ENCODE assay signal across 24 cellular contexts in the genomic region with DNA sequence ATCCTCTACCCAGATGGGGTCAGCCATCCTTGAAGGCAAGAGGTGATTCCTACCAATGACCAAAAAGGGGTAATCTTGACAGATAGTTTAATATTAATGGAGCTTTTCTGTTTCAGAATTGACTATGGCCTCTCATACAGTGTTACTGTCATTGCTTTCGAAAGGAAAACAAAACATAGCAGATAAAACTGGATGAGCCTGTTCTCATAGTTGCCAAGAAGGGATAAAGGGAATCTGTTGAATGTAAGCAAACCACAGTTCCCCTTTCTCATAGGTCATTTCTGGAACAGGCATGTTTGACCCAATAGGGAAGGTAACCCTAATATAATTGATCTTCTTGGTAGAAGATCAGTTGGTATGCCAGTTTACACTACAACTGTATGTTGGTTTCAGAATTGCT. TPM values are rescaled to one million over a fixed set of nuclear protein-coding genes. Genes with fewer than 3 reads are reported as not detected.
DNase-seq lines count a peak whose midpoint lies in the region; ATAC-seq, FAIRE-seq and TF ChIP-seq lines count a peak whose summit lies in the region.
"Had no signal": no experiment of that assay in that cellular context is flagged by ENCODE, and none has a peak within 500 bp of the region (broad histone marks: within the 10 kb centered on the region; RNA-seq: fewer than 3 reads in every experiment).

No MANE protein-coding gene starts in this region.

- no peak overlapping the region for H3K4me3 Mint-ChIP-seq in activated T-cell treated with anti-CD3 and anti-CD28 coated beads, Interleukin-2, amount 50 U/mL, for 72 hours
- H3K4me3 Mint-ChIP-seq in HFFc6 = no peak overlapping the region
- H3K4me3 Mint-ChIP-seq: activated CD8-positive, alpha-beta memory T cell treated with anti-CD3 and anti-CD28 coated beads, Interleukin-2, amount 10 ng/mL, durations not matched to agents 7 days and 5 days had no signal

- H3K4me2 ChIP-seq in mammary epithelial cell (ENCODE audit: insufficient read depth, low read depth, low read length) (peak overlapping the region; percentile 96), keratinocyte (ENCODE audit: control insufficient read depth, extremely low read depth, insufficient read depth, low read depth, low read length) (peak overlapping the region; percentile 98)
- H3K4me2 ChIP-seq: BLaER1 had no signal

- no peaks in the 10 kb centered on the region for H3K9me3 ChIP-seq in mammary epithelial cell (replicated peaks; ENCODE audit: insufficient read depth, low read length)
- no peaks in the 10 kb centered on the region for H3K9me3 ChIP-seq in keratinocyte (ENCODE audit: control insufficient read depth, low read depth, low read length)
- no peaks in the 10 kb centered on the region for H3K9me3 ChIP-seq in suprapubic skin
- H3K9me3 ChIP-seq: gastrocnemius medialis, uterus had no signal

- DNase-seq in NCI-H510A (lab: John Stamatoyannopoulos, UW) (peak; percentile 3), NCI-H510A treated with DMSO at 0.1 percent for 48 hours (lab: John Stamatoyannopoulos, UW) (no peak), mammary epithelial cell (peak; percentile 71), keratinocyte (ENCODE audit: low read depth, low spot score) (no peak), suprapubic skin (ENCODE audit: low spot score in 2 of 2) (no peak), HK-2 (ENCODE audit: unreplicated experiment) (no peak), HFFc6 (no peak)
- DNase-seq in activated T-cell treated with anti-CD3 and anti-CD28 coated beads, Interleukin-2, amount 50 U/mL, for 72 hours = no peak
- DNase-seq: 8988T; activated CD4-positive, alpha-beta T cell treated with anti-CD3 and anti-CD28 coated beads, Interleukin-2, amount 10 ng/mL, durations not matched to agents 24 days and 14 days; activated CD8-positive, alpha-beta memory T cell treated with anti-CD3 and anti-CD28 coated beads, Interleukin-2, amount 10 ng/mL, durations not matched to agents 7 days and 5 days; activated gamma-delta T cell; dermis blood vessel endothelial cell; gastrocnemius medialis; Kasumi-1; kidney glomerular epithelial cell; NCI-H1417; NCI-H748 treated with DMSO at 0.1 percent for 48 hours; SIG-M5; spleen; T-helper 1 cell; uterus had no signal

- in situ Hi-C loops in mammary epithelial cell (cut with MboI; ENCODE audit: low sequenced_read_pairs in 2 of 2) = loop anchor here in 1 of 2 donors (5.0 kb wide), 1 partner anchor 53 kb away; no protein-coding TSS in a partner anchor

- TF ChIP-seq POLR2A in suprapubic skin (IDR thresholded peaks at IDR 0.05) = no peak

- H3K9ac ChIP-seq in mammary epithelial cell (ENCODE audit: insufficient read depth, low read length) (peak overlapping the region; percentile 22), keratinocyte (ENCODE audit: control insufficient read depth, extremely low read depth, insufficient read depth, low read length) (peak overlapping the region; percentile 13)
- H3K9ac ChIP-seq: BLaER1 had no signal

- no peak overlapping the region for H3K27ac Mint-ChIP-seq in activated T-cell treated with anti-CD3 and anti-CD28 coated beads, Interleukin-2, amount 50 U/mL, for 72 hours
- H3K27ac Mint-ChIP-seq in HFFc6 = no peak overlapping the region
- H3K27ac Mint-ChIP-seq: activated CD4-positive, alpha-beta T cell treated with anti-CD3 and anti-CD28 coated beads, Interleukin-2, amount 10 ng/mL, durations not matched to agents 24 days and 14 days; activated CD8-positive, alpha-beta memory T cell treated with anti-CD3 and anti-CD28 coated beads, Interleukin-2, amount 10 ng/mL, durations not matched to agents 7 days and 5 days; mesothelial cell of epicardium had no signal

- peak; percentile 69 for FAIRE-seq in keratinocyte (lab: Jason Lieb, UNC)

- CTCF ChIA-PET in mammary epithelial cell (lab: Charles Lee; ENCODE audit: low non-redundant PET) = no interaction called here

- peaks cover 21% of the 10 kb centered on the region for H3K4me1 ChIP-seq in mammary epithelial cell (ENCODE audit: insufficient read depth, low read length)
- peaks cover 32% of the 10 kb centered on the region for H3K4me1 ChIP-seq in keratinocyte (ENCODE audit: control insufficient read depth, extremely low read depth, insufficient read depth, low read length)
- peaks cover 27% of the 10 kb centered on the region for H3K4me1 ChIP-seq in suprapubic skin
- H3K4me1 ChIP-seq: BLaER1, gastrocnemius medialis, uterus had no signal

- peaks cover 18% of the 10 kb centered on the region for H3K27me3 Mint-ChIP-seq in activated T-cell treated with anti-CD3 and anti-CD28 coated beads, Interleukin-2, amount 50 U/mL, for 72 hours (ENCODE audit: low read depth)
- peaks cover 3% of the 10 kb centered on the region for H3K27me3 Mint-ChIP-seq in HFFc6 (ENCODE audit: insufficient read depth)

- no peaks in the 10 kb centered on the region for H3K9me1 ChIP-seq in keratinocyte (ENCODE audit: control insufficient read depth, extremely low read depth, insufficient read depth, low read length)

- dilution Hi-C loops in mammary epithelial cell (cut with HindIII; ENCODE audit: low sequenced_read_pairs) (no loop called here), keratinocyte (cut with MboI; ENCODE audit: extremely low pct_ligation_motif_present, low sequenced_read_pairs) (no loop called here)

- H3K27me3 ChIP-seq in mammary epithelial cell (ENCODE audit: insufficient read depth, low read length) = no peaks in the 10 kb centered on the region
- H3K27me3 ChIP-seq in keratinocyte (ENCODE audit: control insufficient read depth, extremely low read depth, insufficient read depth, low read length) = no peaks in the 10 kb centered on the region
- H3K27me3 ChIP-seq in suprapubic skin = no peaks in the 10 kb centered on the region
- H3K27me3 ChIP-seq: BLaER1, gastrocnemius medialis, uterus had no signal

- intact Hi-C loops in mammary epithelial cell (cut with micrococcal nuclease) = loop anchor here (2.0 to 10.0 kb wide), 3 partner anchors 51 to 155 kb away; no protein-coding TSS in a partner anchor

- H3K27ac ChIP-seq in mammary epithelial cell (ENCODE audit: insufficient read depth, low read depth, low read length) (peak overlapping the region; percentile 90), keratinocyte (ENCODE audit: control insufficient read depth, insufficient read depth, low read length) (peak overlapping the region; percentile 70), suprapubic skin (peak overlapping the region; percentile 90)
- H3K27ac ChIP-seq: BLaER1, gastrocnemius medialis, uterus had no signal

- TF ChIP-seq CTCF in mammary epithelial cell (conservative IDR thresholded peaks at IDR 0.05 in 1 of 2, IDR thresholded peaks at IDR 0.05 in 1 of 2; ENCODE audit: extremely low read depth in 1 of 2, insufficient read depth in 1 of 2, low read depth in 1 of 2, low read length in 2 of 2) = no peak
- TF ChIP-seq CTCF in keratinocyte (optimal IDR thresholded peaks at IDR 0.05 in 1 of 3, IDR thresholded peaks at IDR 0.05 in 1 of 3, conservative IDR thresholded peaks at IDR 0.05 in 1 of 3; ENCODE audit: extremely low read depth in 1 of 3, insufficient read depth in 2 of 3, low read length in 3 of 3) = no peak
- no peak for TF ChIP-seq CTCF in suprapubic skin (IDR thresholded peaks at IDR 0.05)
- no peak for TF ChIP-seq CTCF in HFFc6 (IDR thresholded peaks at IDR 0.05)

- ATAC-seq in activated T-cell treated with anti-CD3 and anti-CD28 coated beads, Interleukin-2, amount 50 U/mL, for 72 hours (replicated peaks in 1 of 2) = no peak
- ATAC-seq: activated CD8-positive, alpha-beta memory T cell treated with anti-CD3 and anti-CD28 coated beads, Interleukin-2, amount 10 ng/mL, durations not matched to agents 7 days and 5 days; gastrocnemius medialis had no signal

- H3K36me3 Mint-ChIP-seq in activated T-cell treated with anti-CD3 and anti-CD28 coated beads, Interleukin-2, amount 50 U/mL, for 72 hours (ENCODE audit: insufficient read depth in 2 of 2) = peaks cover 6 to 8% of the 10 kb centered on the region in 2 donors
- H3K36me3 Mint-ChIP-seq in HFFc6 (ENCODE audit: low read depth) = peaks cover 5% of the 10 kb centered on the region; the same call in 1 of the 2 replicates

- H3K4me1 Mint-ChIP-seq in activated T-cell treated with anti-CD3 and anti-CD28 coated beads, Interleukin-2, amount 50 U/mL, for 72 hours (ENCODE audit: low read depth) = peaks cover 38% of the 10 kb centered on the region
- peaks cover 16% of the 10 kb centered on the region for H3K4me1 Mint-ChIP-seq in HFFc6 (ENCODE audit: low read depth)

- peaks cover 6 to 7% of the 10 kb centered on the region in 2 donors for H3K9me3 Mint-ChIP-seq in activated T-cell treated with anti-CD3 and anti-CD28 coated beads, Interleukin-2, amount 50 U/mL, for 72 hours
- H3K9me3 Mint-ChIP-seq in HFFc6 = peaks cover 6% of the 10 kb centered on the region

- H4K20me1 ChIP-seq in mammary epithelial cell (ENCODE audit: insufficient read depth, low read length) = no peaks in the 10 kb centered on the region
- H4K20me1 ChIP-seq in keratinocyte (ENCODE audit: control insufficient read depth, extremely low read depth, insufficient read depth, low read length) = no peaks in the 10 kb centered on the region
- H4K20me1 ChIP-seq: BLaER1 had no signal

- no peak overlapping the region for H2AFZ ChIP-seq in mammary epithelial cell (ENCODE audit: low read depth, low read length)
- H2AFZ ChIP-seq in keratinocyte (ENCODE audit: control insufficient read depth, low read length) = no peak overlapping the region

- H3K4me3 ChIP-seq in mammary epithelial cell (replicated peaks in 1 of 3; ENCODE audit: insufficient read depth in 1 of 3, low read depth in 2 of 3, low read length in 3 of 3) (peak overlapping the region; percentile 9 to 79 (median 76)), keratinocyte (ENCODE audit: control insufficient read depth in 2 of 3, extremely low read depth in 1 of 3, insufficient read depth in 2 of 3, low read depth in 1 of 3, low read length in 3 of 3) (peak overlapping the region in 2 of 3 experiments; percentile 35 to 51), suprapubic skin (peak overlapping the region; percentile 56)
- H3K4me3 ChIP-seq: BLaER1, gastrocnemius medialis, uterus had no signal

- H3K36me3 ChIP-seq in mammary epithelial cell (ENCODE audit: insufficient read depth, low read length) (no peaks in the 10 kb centered on the region), keratinocyte (ENCODE audit: control insufficient read depth in 2 of 2, extremely low read depth in 1 of 2, insufficient read depth in 2 of 2, low read length in 2 of 2) (no peaks in the 10 kb centered on the region), suprapubic skin (no peaks in the 10 kb centered on the region)
- H3K36me3 ChIP-seq: BLaER1, gastrocnemius medialis, spleen, uterus had no signal

- 100% methylated on average over 1 of the region's 1 CpG for WGBS in mammary epithelial cell (ENCODE audit: low coverage, missing lambda C conversion rate)
- WGBS in suprapubic skin = 45% methylated on average over 1 of the region's 1 CpG

- TF ChIP-seq EP300 in suprapubic skin (IDR thresholded peaks at IDR 0.05) = no peak

- H3K79me2 ChIP-seq in mammary epithelial cell (ENCODE audit: insufficient read depth, low read length) (peaks cover 23% of the 10 kb centered on the region), keratinocyte (ENCODE audit: control insufficient read depth, insufficient read depth, low read length) (no peaks in the 10 kb centered on the region)

- TSS peak; percentile 70 for BruUV-seq in mammary epithelial cell (replicated peaks; lab: Mats Ljungman, UMichigan)

RNA-seq across cellular contexts. Expression of gene RAB27B, which starts 1.6 kb away (rescaled TPM):
- total RNA-seq in mammary epithelial cell (10 to 100 TPM in 1 of 2 donors, 1 to 10 TPM in 1; 1.8 to 19.3 TPM), suprapubic skin (10 to 100 TPM; 18.0 to 32.8 (median 20.6) TPM)
- polyA plus RNA-seq in mammary epithelial cell (2.5 TPM), keratinocyte (1.3 to 4.2 TPM (median 4.0 TPM) in 3 replicates)
- polyA minus RNA-seq in mammary epithelial cell (7.6 TPM), keratinocyte (1.9 to 7.5 TPM (median 7.0 TPM) in 3 replicates)
- 20.7 TPM for polyA plus RNA-seq in keratinocyte (2011; ENCODE audit: low read depth)
- 2.2 and 3.5 TPM in 2 replicates for polyA plus RNA-seq in keratinocyte (2011; cell fraction: cytosol; rRNA removed)
- 2.2 and 3.0 TPM in 2 replicates for polyA plus RNA-seq in keratinocyte (2011; cell fraction: nucleus; rRNA removed)
- 4.1 and 11.9 TPM in 2 replicates for polyA plus RNA-seq in keratinocyte (2012; ENCODE audit: low replicate concordance)
- 4.8 TPM for polyA minus RNA-seq in keratinocyte (2011; cell fraction: cytosol; rRNA and poly(A)+ RNA removed)
- 3.5 and 4.1 TPM in 2 replicates for polyA minus RNA-seq in keratinocyte (2011; cell fraction: nucleus; rRNA and poly(A)+ RNA removed)
- under 1 TPM; 0.14 to 0.19 TPM for total RNA-seq in activated T-cell treated with anti-CD3 and anti-CD28 coated beads, Interleukin-2, amount 50 U/mL, for 72 hours
- total RNA-seq in HFFc6 (2021; fragmentation: NEBNext Ultra II Directional; extraction: Animal tissue kit (Norgen Biotek cat#: 25700)) = 1 to 10 TPM in 2 of 6 experiments, under 1 TPM in 4; 0.34 to 2.2 (median 0.79) TPM

Comparison
In these comparisons a context has a peak if more than half of its experiments do, and no peak if none do; other contexts are left out.
1. DNase-seq: peak in NCI-H510A (single experiment) and mammary epithelial cell (single experiment); none in NCI-H510A treated with DMSO at 0.1 percent for 48 hours (single experiment), keratinocyte (single experiment), suprapubic skin (0 of 2), activated T-cell treated with anti-CD3 and anti-CD28 coated beads, Interleukin-2, amount 50 U/mL, for 72 hours (0 of 2), HK-2 (single experiment) and HFFc6 (single experiment).
2. Peak in every context shown above with its lines, with median percentiles within 50 percentile points of each other: H3K27ac ChIP-seq and H3K4me3 ChIP-seq.